14 cellular contexts compared by ENCODE assay signal in the genomic region with DNA sequence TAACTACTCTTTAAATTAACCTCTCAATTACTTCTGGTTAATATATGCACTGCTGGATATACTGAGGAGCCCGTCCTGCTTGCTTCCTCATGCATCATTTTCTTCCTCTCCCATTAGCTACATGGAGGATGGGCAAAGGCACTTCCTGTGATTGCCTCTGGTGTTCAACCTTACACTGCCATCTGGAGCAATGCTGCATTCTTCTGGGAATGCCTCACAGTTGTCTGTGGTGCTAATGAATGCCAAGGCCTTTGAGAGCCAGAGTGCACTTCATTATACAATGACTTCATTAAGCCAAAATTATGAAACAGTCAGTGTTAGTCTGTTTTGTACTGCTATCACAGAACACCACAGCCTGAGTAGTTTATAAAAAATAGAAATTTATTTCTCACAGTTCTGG.
DNase-seq lines count a peak whose midpoint lies in the region; ATAC-seq and TF ChIP-seq lines count a peak whose summit lies in the region.
"Had no signal": no experiment of that assay in that cellular context is flagged by ENCODE, and none has a peak within 500 bp of the region (broad histone marks: within the 10 kb centered on the region; RNA-seq: fewer than 3 reads in every experiment).

No MANE protein-coding gene starts in this region.

- DNase-seq in A172 (ENCODE audit: low spot score) (peak; percentile 57), GM03348 (ENCODE audit: low spot score) (peak; percentile 55), RPMI7951 (ENCODE audit: low read depth) (peak; percentile 83), fibroblast of villous mesenchyme (ENCODE audit: low read depth) (peak; percentile 11), lower leg skin (ENCODE audit: low spot score in 2 of 2) (no peak), mucosa of descending colon (no peak), T1000 (lab: John Stamatoyannopoulos, UW) (no peak)
- DNase-seq in activated CD8-positive, alpha-beta memory T cell treated with anti-CD3 and anti-CD28 coated beads, Interleukin-2, amount 10 ng/mL, durations not matched to agents 7 days and 5 days, result no peak
- DNase-seq: left lung; RPMI8226; stimulated activated CD8-positive, alpha-beta memory T cell treated with anti-CD3 and anti-CD28 coated beads, Interleukin-4, amount 100 ng/mL, for 48 hours had no signal

- TF ChIP-seq POLR2A in lower leg skin (IDR thresholded peaks at IDR 0.05), result no peak

- intact Hi-C loops in lower leg skin (cut with DNase I; ENCODE audit: low total_unique reads) (no loop called here), mucosa of descending colon (cut with DNase I, micrococcal nuclease) (no loop called here)

- H3K4me3 Mint-ChIP-seq in activated CD8-positive, alpha-beta memory T cell treated with anti-CD3 and anti-CD28 coated beads, Interleukin-2, amount 10 ng/mL, durations not matched to agents 7 days and 5 days, result no peak overlapping the region

- no peaks in the 10 kb centered on the region for H3K4me1 ChIP-seq in mucosa of descending colon (ENCODE audit: low read depth)
- H3K4me1 ChIP-seq: BLaER1, left lung had no signal

- ATAC-seq in mucosa of descending colon, result no peak
- no peak for ATAC-seq in activated CD8-positive, alpha-beta memory T cell treated with anti-CD3 and anti-CD28 coated beads, Interleukin-2, amount 10 ng/mL, durations not matched to agents 7 days and 5 days
- ATAC-seq: activated naive CD4-positive, alpha-beta T cell treated with anti-CD3 and anti-CD28 coated beads, Interleukin-2, amount 50 U/mL, for 72 hours; left lung had no signal

- H3K9me3 ChIP-seq in mucosa of descending colon, result no peaks in the 10 kb centered on the region
- H3K9me3 ChIP-seq: BLaER1, left lung had no signal

- no peaks in the 10 kb centered on the region for H3K9me3 Mint-ChIP-seq in activated CD8-positive, alpha-beta memory T cell treated with anti-CD3 and anti-CD28 coated beads, Interleukin-2, amount 10 ng/mL, durations not matched to agents 7 days and 5 days (ENCODE audit: low read depth)
- H3K9me3 Mint-ChIP-seq: activated naive CD4-positive, alpha-beta T cell treated with anti-CD3 and anti-CD28 coated beads, Interleukin-2, amount 50 U/mL, for 72 hours had no signal

- WGBS in lower leg skin, 2 donors, result 17 to 54% methylated on average over 1 of the region's 1 CpG

- CTCF ChIA-PET in activated CD8-positive, alpha-beta memory T cell treated with anti-CD3 and anti-CD28 coated beads, Interleukin-2, amount 10 ng/mL, durations not matched to agents 7 days and 5 days (lab: Charles Lee), result no interaction called here

- H3K4me3 ChIP-seq in fibroblast of villous mesenchyme (ENCODE audit: low read depth, low read length) (no peak overlapping the region), lower leg skin (ENCODE audit: low read depth, poor library complexity, severe bottlenecking) (no peak overlapping the region), mucosa of descending colon (no peak overlapping the region)
- H3K4me3 ChIP-seq: BLaER1, coronary artery, left lung had no signal

- H3K36me3 Mint-ChIP-seq in activated CD8-positive, alpha-beta memory T cell treated with anti-CD3 and anti-CD28 coated beads, Interleukin-2, amount 10 ng/mL, durations not matched to agents 7 days and 5 days, result no peaks in the 10 kb centered on the region
- H3K36me3 Mint-ChIP-seq: activated naive CD4-positive, alpha-beta T cell treated with anti-CD3 and anti-CD28 coated beads, Interleukin-2, amount 50 U/mL, for 72 hours had no signal

- no peak overlapping the region for H3K27ac Mint-ChIP-seq in activated CD8-positive, alpha-beta memory T cell treated with anti-CD3 and anti-CD28 coated beads, Interleukin-2, amount 10 ng/mL, durations not matched to agents 7 days and 5 days
- H3K27ac Mint-ChIP-seq: activated naive CD4-positive, alpha-beta T cell treated with anti-CD3 and anti-CD28 coated beads, Interleukin-2, amount 50 U/mL, for 72 hours had no signal

- no peak for TF ChIP-seq CTCF in fibroblast of villous mesenchyme (IDR thresholded peaks at IDR 0.05; ENCODE audit: insufficient read depth, low read depth, low read length)
- TF ChIP-seq CTCF in lower leg skin (IDR thresholded peaks at IDR 0.05), result no peak
- no peak for TF ChIP-seq CTCF in mucosa of descending colon (IDR thresholded peaks at IDR 0.05)

- H3K4me1 Mint-ChIP-seq in activated CD8-positive, alpha-beta memory T cell treated with anti-CD3 and anti-CD28 coated beads, Interleukin-2, amount 10 ng/mL, durations not matched to agents 7 days and 5 days, result no peaks in the 10 kb centered on the region

- H3K36me3 ChIP-seq in mucosa of descending colon (ENCODE audit: low read depth), result no peaks in the 10 kb centered on the region
- H3K36me3 ChIP-seq: BLaER1, left lung had no signal

- H3K27me3 Mint-ChIP-seq in activated CD8-positive, alpha-beta memory T cell treated with anti-CD3 and anti-CD28 coated beads, Interleukin-2, amount 10 ng/mL, durations not matched to agents 7 days and 5 days, result no peaks in the 10 kb centered on the region

Comparison
In these comparisons a context has a peak if more than half of its experiments do, and no peak if none do; other contexts are left out.
1. DNase-seq: peak in A172 (single experiment), GM03348 (single experiment), RPMI7951 (single experiment) and fibroblast of villous mesenchyme (single experiment); none in lower leg skin (0 of 2), mucosa of descending colon (0 of 3), T1000 (single experiment) and activated CD8-positive, alpha-beta memory T cell treated with anti-CD3 and anti-CD28 coated beads, Interleukin-2, amount 10 ng/mL, durations not matched to agents 7 days and 5 days (single experiment).